ENCODE assay signal across 8 cellular contexts in genomic region chr2:196277002-196277401, GRCh38.
DNase-seq lines count a peak whose midpoint lies in the region; ATAC-seq, FAIRE-seq and TF ChIP-seq lines count a peak whose summit lies in the region.

No MANE protein-coding gene starts in this region.

- peak; percentile 49 for FAIRE-seq in RCC 7860 (lab: Jason Lieb, UNC)

- TF ChIP-seq CTCF in AG09309 (IDR thresholded peaks at IDR 0.05; ENCODE audit: control insufficient read depth, insufficient read depth, low read depth, low read length, missing control alignments): peak; percentile 66
- TF ChIP-seq CTCF in endothelial cell (IDR thresholded peaks at IDR 0.05; ENCODE audit: unreplicated experiment): peak; percentile 22

- H3K36me3 Mint-ChIP-seq in endothelial cell (ENCODE audit: low read depth, unreplicated experiment): peaks cover 13% of the 10 kb centered on the region

- intact Hi-C loops in sciatic nerve (cut with DNase I): no loop called here

- no peak overlapping the region for H3K27ac Mint-ChIP-seq in endothelial cell (ENCODE audit: unreplicated experiment)

- no peaks in the 10 kb centered on the region for H3K27me3 Mint-ChIP-seq in endothelial cell (ENCODE audit: unreplicated experiment)

- ATAC-seq in GM18868 (IDR thresholded peaks at IDR 0.05; ENCODE audit: unreplicated experiment): peak; percentile 20
- ATAC-seq in GM18858 (IDR thresholded peaks at IDR 0.05; ENCODE audit: unreplicated experiment): no peak
- ATAC-seq in sciatic nerve: no peak

- no peaks in the 10 kb centered on the region for H3K4me1 Mint-ChIP-seq in endothelial cell (ENCODE audit: unreplicated experiment)

- no peak for DNase-seq in AG09309 (ENCODE audit: low read depth)
- no peak for DNase-seq in RCC 7860 (ENCODE audit: low spot score)
- no peak for DNase-seq in endothelial cell (ENCODE audit: low spot score)
- DNase-seq in renal cortical epithelial cell (ENCODE audit: low read depth): peak; percentile 30
- no peak for DNase-seq in COLO668 (lab: John Stamatoyannopoulos, UW; ENCODE audit: unreplicated experiment)
- DNase-seq in sciatic nerve (ENCODE audit: low spot score): no peak

- H3K9me3 Mint-ChIP-seq in endothelial cell (ENCODE audit: unreplicated experiment): no peaks in the 10 kb centered on the region

- no peak overlapping the region for H3K4me3 Mint-ChIP-seq in endothelial cell (ENCODE audit: unreplicated experiment)

- no peak overlapping the region for H3K4me3 ChIP-seq in AG09309 (ENCODE audit: control insufficient read depth, low read depth, low read length)
